In the genomic region with DNA sequence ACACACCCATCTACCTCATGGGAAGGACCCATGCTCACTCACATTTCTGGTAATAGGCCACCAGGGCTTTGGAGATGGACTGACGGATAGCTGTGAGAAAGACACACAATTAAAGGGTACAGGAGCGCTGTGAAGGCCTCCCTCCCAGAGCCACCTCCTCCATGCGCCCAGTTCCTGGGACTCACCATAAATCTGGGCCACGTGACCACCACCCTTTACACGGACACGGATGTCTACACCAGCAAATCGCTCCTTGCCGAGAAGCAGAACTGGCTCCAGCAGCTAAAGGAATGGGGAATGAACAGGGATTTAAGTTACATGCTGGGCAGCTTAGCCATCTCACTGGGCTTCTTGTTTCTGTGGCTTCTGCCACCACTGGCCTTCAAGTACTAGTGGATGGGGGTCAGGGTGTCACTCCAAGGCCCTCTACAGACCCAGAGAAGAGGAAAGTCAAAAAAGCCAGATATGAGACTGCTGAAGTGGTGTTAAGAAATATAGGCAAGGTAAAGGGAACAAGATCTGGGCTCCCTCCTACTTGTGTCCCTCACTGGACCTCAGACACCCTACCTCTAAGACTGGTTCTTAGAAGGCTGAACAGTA, we compare ENCODE assay signal across 10 cellular contexts. TPM values are rescaled to one million over a fixed set of nuclear protein-coding genes. Genes with fewer than 3 reads are reported as not detected.
A peak's percentile ranks its signal among the peaks of the same experiment; 100 is the strongest.
DNase-seq lines count a peak whose midpoint lies in the region; ATAC-seq and TF ChIP-seq lines count a peak whose summit lies in the region.
"Had no signal": no experiment of that assay in that cellular context is flagged by ENCODE, and none has a peak within 500 bp of the region (broad histone marks: within the 10 kb centered on the region; RNA-seq: fewer than 3 reads in every experiment).

No MANE protein-coding gene starts in this region.

- H3K36me3 ChIP-seq in OCI-LY3 (replicated peaks; ENCODE audit: low read depth, low read length) (peaks cover 35% of the 10 kb centered on the region), sigmoid colon (peaks cover 17 to 32% (median 29%) of the 10 kb centered on the region in 4 donors)

- H3K9me3 ChIP-seq in OCI-LY3 (ENCODE audit: insufficient read depth, low read length) (no peaks in the 10 kb centered on the region), sigmoid colon (no peaks in the 10 kb centered on the region)
- H3K9me3 ChIP-seq: tibial nerve had no signal

- peaks cover 40% of the 10 kb centered on the region for H3K36me3 Mint-ChIP-seq in dendritic cell treated with granulocyte-macrophage colony-stimulating factor and Interleukin-4, amounts not matched to agents 40 ng/mL and 50 ng/mL, for 4 days (ENCODE audit: low read depth)
- peaks cover 24% of the 10 kb centered on the region for H3K36me3 Mint-ChIP-seq in osteocyte (ENCODE audit: unreplicated experiment)

- H3K4me1 ChIP-seq in OCI-LY3 (ENCODE audit: low read length): peaks cover 47% of the 10 kb centered on the region
- H3K4me1 ChIP-seq in sigmoid colon: peaks cover 0 to 49% (median 40%) of the 10 kb centered on the region in 4 donors

- no peaks in the 10 kb centered on the region for H3K9me3 Mint-ChIP-seq in dendritic cell treated with granulocyte-macrophage colony-stimulating factor and Interleukin-4, amounts not matched to agents 40 ng/mL and 50 ng/mL, for 4 days
- no peaks in the 10 kb centered on the region for H3K9me3 Mint-ChIP-seq in osteocyte (ENCODE audit: unreplicated experiment)

- intact Hi-C loops in dendritic cell treated with granulocyte-macrophage colony-stimulating factor and Interleukin-4, amounts not matched to agents 40 ng/mL and 50 ng/mL, for 4 days (cut with micrococcal nuclease): no loop called here
- intact Hi-C loops in sigmoid colon (cut with DNase I): loop anchor here (2.0 to 10.0 kb wide), 3 partner anchors 37 to 309 kb away; a partner anchor contains a TSS

- H3K4me2 ChIP-seq in OCI-LY3 (ENCODE audit: low read length): peak overlapping the region; percentile 66

- peaks cover 9% of the 10 kb centered on the region for H3K27me3 Mint-ChIP-seq in dendritic cell treated with granulocyte-macrophage colony-stimulating factor and Interleukin-4, amounts not matched to agents 40 ng/mL and 50 ng/mL, for 4 days
- no peaks in the 10 kb centered on the region for H3K27me3 Mint-ChIP-seq in osteocyte (ENCODE audit: unreplicated experiment)

- H3K27me3 ChIP-seq in OCI-LY3 (ENCODE audit: low read depth, low read length) (no peaks in the 10 kb centered on the region), sigmoid colon (peaks cover 0 to 3% (median 0%) of the 10 kb centered on the region in 3 donors)
- H3K27me3 ChIP-seq: tibial nerve had no signal

- H2AFZ ChIP-seq in OCI-LY3 (ENCODE audit: low read depth, low read length): no peak overlapping the region

- ATAC-seq in GM21723 (IDR thresholded peaks at IDR 0.05; ENCODE audit: unreplicated experiment): no peak

- H4K20me1 ChIP-seq in OCI-LY3 (ENCODE audit: insufficient read depth, low read length): peaks cover 20% of the 10 kb centered on the region

- H3K27ac ChIP-seq in OCI-LY3 (ENCODE audit: low read length) (peak overlapping the region; percentile 72; the same call in 1 of the 2 replicates), sigmoid colon (peak overlapping the region in 3 of 4 donors; percentile 6 to 95 (median 90))

- no peak for TF ChIP-seq EP300 in sigmoid colon (IDR thresholded peaks at IDR 0.05)

- TF ChIP-seq POLR2A in sigmoid colon (IDR thresholded peaks at IDR 0.05): no peak

- DNase-seq in GM12865 (ENCODE audit: low read depth): no peak
- no peak for DNase-seq in sigmoid colon
- DNase-seq in osteocyte (ENCODE audit: extremely low spot score, unreplicated experiment): no peak
- no peak for DNase-seq in NCI-H2107 (lab: John Stamatoyannopoulos, UW)
- DNase-seq: activated CD8-positive, alpha-beta memory T cell treated with anti-CD3 and anti-CD28 coated beads for 24 hours; H7 had no signal

- peak overlapping the region; percentile 100; the same call in 1 of the 2 replicates for H3K9ac ChIP-seq in OCI-LY3 (ENCODE audit: low read length)

- H3K4me3 ChIP-seq in GM12865 (ENCODE audit: low read depth, low read length) (peak overlapping the region; percentile 95), OCI-LY3 (ENCODE audit: low read length) (no peak overlapping the region), sigmoid colon (no peak overlapping the region)

- TF ChIP-seq CTCF in GM12865 (IDR thresholded peaks at IDR 0.05; ENCODE audit: insufficient read depth, low read depth, low read length, missing control alignments) (no peak), OCI-LY3 (IDR thresholded peaks at IDR 0.05; ENCODE audit: low read depth, low read length) (no peak), sigmoid colon (IDR thresholded peaks at IDR 0.05) (no peak), osteocyte (IDR thresholded peaks at IDR 0.05) (no peak)

- 95 to 96% methylated on average over 8 of the region's 8 CpGs for WGBS in sigmoid colon, 2 donors

- peaks cover 53% of the 10 kb centered on the region for H3K4me1 Mint-ChIP-seq in dendritic cell treated with granulocyte-macrophage colony-stimulating factor and Interleukin-4, amounts not matched to agents 40 ng/mL and 50 ng/mL, for 4 days (ENCODE audit: low read depth)
- peaks cover 53% of the 10 kb centered on the region for H3K4me1 Mint-ChIP-seq in osteocyte (ENCODE audit: unreplicated experiment)

- no peak overlapping the region for H3K4me3 Mint-ChIP-seq in dendritic cell treated with granulocyte-macrophage colony-stimulating factor and Interleukin-4, amounts not matched to agents 40 ng/mL and 50 ng/mL, for 4 days
- H3K4me3 Mint-ChIP-seq in osteocyte (ENCODE audit: unreplicated experiment): no peak overlapping the region

- H3K27ac Mint-ChIP-seq in dendritic cell treated with granulocyte-macrophage colony-stimulating factor and Interleukin-4, amounts not matched to agents 40 ng/mL and 50 ng/mL, for 4 days: peak overlapping the region; percentile 95
- H3K27ac Mint-ChIP-seq in osteocyte (ENCODE audit: unreplicated experiment): no peak overlapping the region

- H3K79me2 ChIP-seq in OCI-LY3 (ENCODE audit: low read length): peaks cover 30% of the 10 kb centered on the region

RNA-seq across cellular contexts. Expression of a gene that starts 2.2 kb away (rescaled TPM):
- total RNA-seq in sigmoid colon (1,000 to 10,000 TPM; 1,648 to 4,043 (median 3,423) TPM), osteocyte (1,827 and 1,860 TPM in 2 replicates)
- polyA plus RNA-seq in sigmoid colon: 1,000 to 10,000 TPM; 2,119 to 4,564 (median 2,918) TPM

RNA-seq across cellular contexts. Expression of a gene that starts 11.8 kb away (rescaled TPM):
- 100 to 1,000 TPM in 2 of 4 donors, 10 to 100 TPM in 2; 72.1 to 104 (median 89.1) TPM for total RNA-seq in sigmoid colon
- polyA plus RNA-seq in sigmoid colon: 100 to 1,000 TPM in 1 of 3 donors, 10 to 100 TPM in 2; 52.3 to 112 (median 67.5) TPM
- total RNA-seq in osteocyte: 130 and 132 TPM in 2 replicates

RNA-seq across cellular contexts. Expression of a gene that starts 21.1 kb away (rescaled TPM):
- 10 to 100 TPM in 3 of 4 donors, 1 to 10 TPM in 1; 8.2 to 28.8 (median 12.5) TPM for total RNA-seq in sigmoid colon
- polyA plus RNA-seq in sigmoid colon: 10 to 100 TPM in 1 of 3 donors, under 1 TPM in 2; 0.60 to 14.9 (median 0.69) TPM
- 131 and 150 TPM in 2 replicates for total RNA-seq in osteocyte

RNA-seq across cellular contexts. Expression of a gene that starts 26.9 kb away (rescaled TPM):
- total RNA-seq in sigmoid colon: 100 to 1,000 TPM in 3 of 4 donors, 10 to 100 TPM in 1; 78.1 to 320 (median 190) TPM
- polyA plus RNA-seq in sigmoid colon: 100 to 1,000 TPM; 112 to 298 (median 228) TPM
- 81.5 and 105 TPM in 2 replicates for total RNA-seq in osteocyte

RNA-seq across cellular contexts. Expression of a gene that starts 42.4 kb away (rescaled TPM):
- total RNA-seq in sigmoid colon (10 to 100 TPM; 25.2 to 44.6 (median 33.7) TPM), osteocyte (37.1 and 38.7 TPM in 2 replicates)
- polyA plus RNA-seq in sigmoid colon: 10 to 100 TPM; 22.8 to 33.5 (median 31.0) TPM
